11 cellular contexts compared by ENCODE assay signal in the genomic region with DNA sequence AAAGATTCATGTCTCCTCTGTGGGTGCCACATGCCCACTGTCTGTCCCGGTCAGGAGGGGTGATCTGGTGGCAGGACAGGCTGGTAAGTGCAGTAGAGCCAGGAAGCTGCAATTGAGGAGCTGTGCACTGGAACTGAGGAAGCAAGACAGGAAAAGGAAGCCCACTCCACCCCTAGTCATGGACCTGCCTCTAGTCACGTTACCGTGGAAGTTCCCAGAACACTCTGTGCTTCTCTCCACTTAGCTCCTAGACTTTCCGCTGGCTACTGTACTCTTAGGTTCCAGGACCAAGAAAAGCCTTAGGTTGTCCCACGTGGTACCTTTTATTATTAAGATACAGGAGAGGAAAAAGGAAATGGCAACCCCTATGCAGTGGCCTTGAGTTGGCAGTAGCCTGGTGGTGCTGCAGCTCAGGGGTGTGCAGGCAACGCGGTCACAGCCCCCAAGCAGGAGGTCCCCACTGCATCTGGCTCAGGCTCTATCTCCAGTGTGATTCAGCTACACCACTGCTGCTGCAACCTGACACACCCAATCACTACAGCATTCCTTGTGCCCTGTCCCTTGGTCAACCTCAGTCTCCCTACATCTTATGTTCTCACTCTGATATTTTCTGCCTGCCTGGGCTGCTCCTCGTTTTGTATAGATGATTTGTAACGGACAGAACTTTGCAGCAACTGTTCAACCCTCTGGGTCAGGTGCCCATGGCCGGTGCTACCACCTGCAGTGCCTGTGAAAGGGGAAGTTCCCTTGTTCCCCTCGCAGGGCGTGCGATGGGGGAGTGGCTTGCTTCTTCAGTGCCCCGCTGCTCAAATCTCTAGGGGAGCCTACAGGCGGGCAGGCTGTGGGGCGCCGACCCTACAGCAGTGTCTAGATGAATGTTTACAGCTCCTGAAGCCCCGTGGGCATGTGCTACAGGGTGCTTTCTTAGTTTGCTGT. TPM values are rescaled to one million over a fixed set of nuclear protein-coding genes. Genes with fewer than 3 reads are reported as not detected.
DNase-seq lines count a peak whose midpoint lies in the region; ATAC-seq and TF ChIP-seq lines count a peak whose summit lies in the region.
"Had no signal": no experiment of that assay in that cellular context is flagged by ENCODE, and none has a peak within 500 bp of the region (broad histone marks: within the 10 kb centered on the region; RNA-seq: fewer than 3 reads in every experiment).

No MANE protein-coding gene starts in this region.

- H3K9ac ChIP-seq in neuronal stem cell (ENCODE audit: low read depth, low read length, poor library complexity): no peak overlapping the region

- in situ Hi-C loops in KBM-7 (cut with MboI; ENCODE audit: low pct_unique_long_range_greater_than_20kb, low sequenced_read_pairs): no loop called here

- H3K4me1 Mint-ChIP-seq in activated naive CD8-positive, alpha-beta T cell treated with anti-CD3 and anti-CD28 coated beads, Interleukin-2, amount 10 ng/mL, durations not matched to agents 7 days and 5 days: peaks cover 6% of the 10 kb centered on the region
- no peaks in the 10 kb centered on the region for H3K4me1 Mint-ChIP-seq in Calu3 (ENCODE audit: low read depth, unreplicated experiment)

- H3K4me3 Mint-ChIP-seq in activated naive CD8-positive, alpha-beta T cell treated with anti-CD3 and anti-CD28 coated beads, Interleukin-2, amount 10 ng/mL, durations not matched to agents 7 days and 5 days: peak overlapping the region; percentile 73
- H3K4me3 Mint-ChIP-seq in Calu3 (ENCODE audit: low read depth, unreplicated experiment): no peak overlapping the region

- H3K4ac ChIP-seq in neuronal stem cell (ENCODE audit: low read length): no peak overlapping the region

- no peak overlapping the region for H3K23ac ChIP-seq in neuronal stem cell (ENCODE audit: low read depth, low read length, poor library complexity)

- peak overlapping the region in 1 of 2 donors; percentile 51 for H3K4me3 ChIP-seq in neuronal stem cell (ENCODE audit: low read length in 2 of 2)
- H3K4me3 ChIP-seq: A549, tibial artery had no signal

- no peak overlapping the region for H3K18ac ChIP-seq in neuronal stem cell (ENCODE audit: low read length)

- POLR2A ChIA-PET in activated naive CD8-positive, alpha-beta T cell treated with anti-CD3 and anti-CD28 coated beads, Interleukin-2, amount 10 ng/mL, durations not matched to agents 7 days and 5 days (lab: Charles Lee): interaction anchor here (1.2 kb wide), 2 partner anchors 64 to 562 kb away, joined by 3 read pairs; partner anchors contain the start of gene RNF6

- DNase-seq in NCI-H1417 (lab: John Stamatoyannopoulos, UW) (peak in 2 of 3 experiments; percentile 39 to 53), NCI-H1417 treated with DMSO at 0.1 percent for 48 hours (lab: John Stamatoyannopoulos, UW) (no peak), KBM-7 (peak; percentile 75), neuronal stem cell (ENCODE audit: low spot score) (no peak), Calu3 (no peak)
- DNase-seq in activated naive CD8-positive, alpha-beta T cell treated with anti-CD3 and anti-CD28 coated beads, Interleukin-2, amount 10 ng/mL, durations not matched to agents 7 days and 5 days: no peak
- DNase-seq: NCI-H1092 treated with DMSO at 0.1 percent for 48 hours had no signal

- CTCF ChIA-PET in Calu3 (lab: Charles Lee): no interaction called here

- ATAC-seq in activated naive CD8-positive, alpha-beta T cell treated with anti-CD3 and anti-CD28 coated beads, Interleukin-2, amount 10 ng/mL, durations not matched to agents 7 days and 5 days (ENCODE audit: low read depth): no peak
- ATAC-seq in GM21619 (IDR thresholded peaks at IDR 0.05; ENCODE audit: unreplicated experiment) (no peak), HG03025 (IDR thresholded peaks at IDR 0.05; ENCODE audit: low FRiP score, unreplicated experiment) (no peak)
- ATAC-seq: A549 had no signal

- H3K14ac ChIP-seq in neuronal stem cell (ENCODE audit: low read length): no peak overlapping the region

- no peaks in the 10 kb centered on the region for H3K9me3 Mint-ChIP-seq in activated naive CD8-positive, alpha-beta T cell treated with anti-CD3 and anti-CD28 coated beads, Interleukin-2, amount 10 ng/mL, durations not matched to agents 7 days and 5 days
- H3K9me3 Mint-ChIP-seq in Calu3 (ENCODE audit: low read depth, unreplicated experiment): no peaks in the 10 kb centered on the region

- no peak overlapping the region for H3K27ac ChIP-seq in neuronal stem cell (replicated peaks; ENCODE audit: low read length)
- H3K27ac ChIP-seq: A549, tibial artery had no signal

- peaks cover 0 to 11% of the 10 kb centered on the region in 2 donors for H3K4me1 ChIP-seq in neuronal stem cell (ENCODE audit: control insufficient read depth in 2 of 2, insufficient read depth in 1 of 2, low read depth in 1 of 2, low read length in 2 of 2)
- H3K4me1 ChIP-seq: A549, tibial artery had no signal

- no peak overlapping the region for H2BK12ac ChIP-seq in neuronal stem cell (ENCODE audit: low read length)

- H3K36me3 Mint-ChIP-seq in activated naive CD8-positive, alpha-beta T cell treated with anti-CD3 and anti-CD28 coated beads, Interleukin-2, amount 10 ng/mL, durations not matched to agents 7 days and 5 days: no peaks in the 10 kb centered on the region
- no peaks in the 10 kb centered on the region for H3K36me3 Mint-ChIP-seq in Calu3 (ENCODE audit: insufficient read depth, unreplicated experiment)

- intact Hi-C loops in Calu3 (cut with micrococcal nuclease; ENCODE audit: unreplicated experiment): no loop called here

- H2BK15ac ChIP-seq in neuronal stem cell (ENCODE audit: low read length): no peak overlapping the region

- no peak overlapping the region for H2BK5ac ChIP-seq in neuronal stem cell (ENCODE audit: low read length)

- no peaks in the 10 kb centered on the region for H3K9me3 ChIP-seq in neuronal stem cell (replicated peaks in 1 of 2; ENCODE audit: control insufficient read depth in 2 of 2, insufficient read depth in 1 of 2, low read depth in 1 of 2, low read length in 2 of 2)
- H3K9me3 ChIP-seq: A549, tibial artery had no signal

- H2BK120ac ChIP-seq in neuronal stem cell (ENCODE audit: low read depth, low read length): no peak overlapping the region

- H4K91ac ChIP-seq in neuronal stem cell (ENCODE audit: low read depth, low read length, poor library complexity): no peak overlapping the region

- H2AK5ac ChIP-seq in neuronal stem cell (ENCODE audit: low read depth, low read length): no peak overlapping the region

- H3K27me3 ChIP-seq in neuronal stem cell (ENCODE audit: control insufficient read depth in 3 of 3, insufficient read depth in 3 of 3, low read depth in 1 of 3, low read length in 3 of 3): peaks cover 0 to 44% (median 2%) of the 10 kb centered on the region in 3 experiments

- H3K4me2 ChIP-seq in neuronal stem cell (ENCODE audit: insufficient read depth, low read length, poor library complexity, severe bottlenecking): peak overlapping the region; percentile 52

- no peaks in the 10 kb centered on the region for H3K79me1 ChIP-seq in neuronal stem cell (ENCODE audit: low read depth, low read length)

- H3K27me3 Mint-ChIP-seq in activated naive CD8-positive, alpha-beta T cell treated with anti-CD3 and anti-CD28 coated beads, Interleukin-2, amount 10 ng/mL, durations not matched to agents 7 days and 5 days: peaks cover 13% of the 10 kb centered on the region
- H3K27me3 Mint-ChIP-seq in Calu3 (ENCODE audit: unreplicated experiment): peaks cover 67% of the 10 kb centered on the region

- no peak overlapping the region for H3K27ac Mint-ChIP-seq in activated naive CD8-positive, alpha-beta T cell treated with anti-CD3 and anti-CD28 coated beads, Interleukin-2, amount 10 ng/mL, durations not matched to agents 7 days and 5 days
- H3K27ac Mint-ChIP-seq in Calu3 (ENCODE audit: unreplicated experiment): no peak overlapping the region

- BruUV-seq in Calu3 (replicated peaks; lab: Mats Ljungman, UMichigan): no TSS peak

- TF ChIP-seq CTCF in Calu3 (IDR thresholded peaks at IDR 0.05; ENCODE audit: unreplicated experiment): no peak

- no CpG with 5 or more reads among the region's 18 CpGs for WGBS in neuronal stem cell (ENCODE audit: extremely low coverage in 2 of 2, insufficient read length in 2 of 2, insufficient replicate concordance in 1 of 2), 2 donors

- H3K36me3 ChIP-seq in neuronal stem cell (replicated peaks in 1 of 2; ENCODE audit: control insufficient read depth in 2 of 2, insufficient read depth in 2 of 2, low read length in 2 of 2): no peaks in the 10 kb centered on the region
- H3K36me3 ChIP-seq: tibial artery had no signal

- H2AFZ ChIP-seq in neuronal stem cell (ENCODE audit: low read length): no peak overlapping the region

- peak overlapping the region; percentile 20 for H4K8ac ChIP-seq in neuronal stem cell (ENCODE audit: low read depth, low read length)

RNA-seq across cellular contexts. Expression of gene GPR12, which starts 24.4 kb away (rescaled TPM):
- not detected for total RNA-seq in activated naive CD8-positive, alpha-beta T cell treated with anti-CD3 and anti-CD28 coated beads, Interleukin-2, amount 10 ng/mL, durations not matched to agents 7 days and 5 days
- not detected for polyA plus RNA-seq in neuronal stem cell (2013, experiment 1 of 2)
- 0.01 TPM for polyA plus RNA-seq in neuronal stem cell (2013, experiment 2 of 2)
- not detected in 2 replicates for total RNA-seq in Calu3 (2022)
- polyA plus RNA-seq: A549 had no signal

Comparison
In these comparisons a context has a peak if more than half of its experiments do, and no peak if none do; other contexts are left out.
1. DNase-seq: peak in NCI-H1417 (2 of 3) and KBM-7 (single experiment); none in NCI-H1417 treated with DMSO at 0.1 percent for 48 hours (single experiment), activated naive CD8-positive, alpha-beta T cell treated with anti-CD3 and anti-CD28 coated beads, Interleukin-2, amount 10 ng/mL, durations not matched to agents 7 days and 5 days (single experiment), neuronal stem cell (single experiment) and Calu3 (single experiment).